In genomic region chr7:143407296-143408246, GRCh38 we compare ENCODE assay signal across 8 cellular contexts. TPM values are rescaled to one million over a fixed set of nuclear protein-coding genes. Genes with fewer than 3 reads are reported as not detected.
DNase-seq lines count a peak whose midpoint lies in the region; ATAC-seq and TF ChIP-seq lines count a peak whose summit lies in the region.

No MANE protein-coding gene starts in this region.

- no peaks in the 10 kb centered on the region for H3K36me3 ChIP-seq in heart right ventricle
- H3K36me3 ChIP-seq in liver (ENCODE audit: control insufficient read depth in 4 of 4, insufficient read depth in 3 of 4, low read depth in 1 of 4, low read length in 3 of 4): no peaks in the 10 kb centered on the region
- no peaks in the 10 kb centered on the region for H3K36me3 ChIP-seq in uterus
- no peaks in the 10 kb centered on the region for H3K36me3 ChIP-seq in WERI-Rb-1

- H3K4me1 Mint-ChIP-seq in activated naive CD4-positive, alpha-beta T cell treated with anti-CD3 and anti-CD28 coated beads, Interleukin-2, amount 50 U/mL, for 24 hours: peaks cover 89% of the 10 kb centered on the region

- H3K9me3 ChIP-seq in heart right ventricle: no peaks in the 10 kb centered on the region
- no peaks in the 10 kb centered on the region for H3K9me3 ChIP-seq in liver (ENCODE audit: control insufficient read depth in 4 of 4, low read length in 3 of 4)
- H3K9me3 ChIP-seq in uterus: no peaks in the 10 kb centered on the region
- no peaks in the 10 kb centered on the region for H3K9me3 ChIP-seq in WERI-Rb-1 (ENCODE audit: severe bottlenecking)

- ATAC-seq in Right ventricle myocardium inferior (no peak), heart right ventricle (no peak), HG03135 (IDR thresholded peaks at IDR 0.05; ENCODE audit: unreplicated experiment) (no peak)

- H3K4me3 Mint-ChIP-seq in activated naive CD4-positive, alpha-beta T cell treated with anti-CD3 and anti-CD28 coated beads, Interleukin-2, amount 50 U/mL, for 24 hours: peak overlapping the region; percentile 92

- H3K9me3 Mint-ChIP-seq in activated naive CD4-positive, alpha-beta T cell treated with anti-CD3 and anti-CD28 coated beads, Interleukin-2, amount 50 U/mL, for 24 hours: no peaks in the 10 kb centered on the region

- intact Hi-C loops in Right ventricle myocardium inferior (cut with DNase I) (no loop called here), heart right ventricle (cut with DNase I) (loop anchor here in 1 of 10 donors (5.0 kb wide), 1 partner anchor 60 kb away; no protein-coding TSS in a partner anchor), uterus (cut with DNase I; ENCODE audit: low total_unique reads) (no loop called here)

- H3K27ac Mint-ChIP-seq in activated naive CD4-positive, alpha-beta T cell treated with anti-CD3 and anti-CD28 coated beads, Interleukin-2, amount 50 U/mL, for 24 hours: peak overlapping the region; percentile 94

- no peak for TF ChIP-seq RAD21 in liver (IDR thresholded peaks at IDR 0.05)

- TF ChIP-seq POLR2A in uterus (IDR thresholded peaks at IDR 0.05): no peak

- H3K4me3 ChIP-seq in heart right ventricle: peak overlapping the region in 1 of 10 donors; percentile 47
- H3K4me3 ChIP-seq in liver (ENCODE audit: low read depth in 1 of 3, low read length in 3 of 3): peak overlapping the region; percentile 11 to 75 (median 70)
- no peak overlapping the region for H3K4me3 ChIP-seq in uterus
- H3K4me3 ChIP-seq in WERI-Rb-1 (ENCODE audit: low read depth, low read length): no peak overlapping the region

- 49 to 72% methylated on average over 13 of the region's 13 CpGs for WGBS in heart right ventricle, 2 donors
- 43% methylated on average over 13 of the region's 13 CpGs for WGBS in liver

- no peak overlapping the region for H3K9ac ChIP-seq in liver (ENCODE audit: low read depth in 1 of 2, low read length in 2 of 2)

- H3K36me3 Mint-ChIP-seq in activated naive CD4-positive, alpha-beta T cell treated with anti-CD3 and anti-CD28 coated beads, Interleukin-2, amount 50 U/mL, for 24 hours: no peaks in the 10 kb centered on the region

- H3K27ac ChIP-seq in heart right ventricle: no peak overlapping the region
- H3K27ac ChIP-seq in liver (ENCODE audit: low read depth in 1 of 2, low read length in 2 of 2): peak overlapping the region in 1 of 2 donors; percentile 45
- H3K27ac ChIP-seq in uterus: peak overlapping the region; percentile 64 to 65
- H3K27ac ChIP-seq in WERI-Rb-1: no peak overlapping the region

- H3K27me3 Mint-ChIP-seq in activated naive CD4-positive, alpha-beta T cell treated with anti-CD3 and anti-CD28 coated beads, Interleukin-2, amount 50 U/mL, for 24 hours: no peaks in the 10 kb centered on the region

- H3K4me1 ChIP-seq in heart right ventricle: peaks cover 3 to 56% (median 15%) of the 10 kb centered on the region in 9 donors
- peaks cover 6 to 45% (median 39%) of the 10 kb centered on the region in 4 donors for H3K4me1 ChIP-seq in liver (ENCODE audit: control insufficient read depth in 4 of 4, insufficient read depth in 4 of 4, low read length in 3 of 4)
- peaks cover 4 to 29% of the 10 kb centered on the region in 2 donors for H3K4me1 ChIP-seq in uterus

- H3K27me3 ChIP-seq in heart right ventricle (peaks cover 0 to 16% (median 3%) of the 10 kb centered on the region in 7 donors), liver (ENCODE audit: control insufficient read depth in 4 of 4, insufficient read depth in 4 of 4, low read length in 3 of 4) (no peaks in the 10 kb centered on the region), uterus (no peaks in the 10 kb centered on the region), WERI-Rb-1 (ENCODE audit: insufficient read depth, low read depth, severe bottlenecking) (no peaks in the 10 kb centered on the region)

- DNase-seq in Right ventricle myocardium inferior (ENCODE audit: missing footprints) (peak; percentile 49), heart right ventricle (no peak), uterus (peak in 1 of 2 donors; percentile 46), WERI-Rb-1 (no peak)
- no peak for DNase-seq in stimulated activated CD4-positive, alpha-beta T cell treated with anti-CD3 and anti-CD28 coated beads, Interleukin-2, amount 100 ng/mL, for 48 hours

- TF ChIP-seq CTCF in heart right ventricle (IDR thresholded peaks at IDR 0.05) (no peak), liver (IDR thresholded peaks at IDR 0.05; ENCODE audit: low read depth, low read length, missing input control) (no peak), uterus (IDR thresholded peaks at IDR 0.05) (no peak), WERI-Rb-1 (IDR thresholded peaks at IDR 0.05; ENCODE audit: low read depth, low read length) (no peak)

TF ChIP-seq in liver, 16 proteins besides CTCF, POLR2A, EP300 and RAD21 (continues in another document):
- TF ChIP-seq, protein P1, sequence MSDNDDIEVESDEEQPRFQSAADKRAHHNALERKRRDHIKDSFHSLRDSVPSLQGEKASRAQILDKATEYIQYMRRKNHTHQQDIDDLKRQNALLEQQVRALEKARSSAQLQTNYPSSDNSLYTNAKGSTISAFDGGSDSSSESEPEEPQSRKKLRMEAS (IDR thresholded peaks at IDR 0.05): no peak
- TF ChIP-seq YY1 (IDR thresholded peaks at IDR 0.05) (no peak), JUND (IDR thresholded peaks at IDR 0.05) (no peak), TAF1 (conservative IDR thresholded peaks at IDR 0.05) (no peak), GABPA (IDR thresholded peaks at IDR 0.05 in 1 of 2, conservative IDR thresholded peaks at IDR 0.05 in 1 of 2) (no peak), ZBTB33 (IDR thresholded peaks at IDR 0.05) (no peak), EGR1 (IDR thresholded peaks at IDR 0.05; ENCODE audit: low read depth in 2 of 2) (no peak), SP1 (IDR thresholded peaks at IDR 0.05) (no peak), HNF4G (IDR thresholded peaks at IDR 0.05) (no peak), FOXA1 (IDR thresholded peaks at IDR 0.05) (no peak), NR2F2 (IDR thresholded peaks at IDR 0.05) (no peak)
- TF ChIP-seq, protein P2, sequence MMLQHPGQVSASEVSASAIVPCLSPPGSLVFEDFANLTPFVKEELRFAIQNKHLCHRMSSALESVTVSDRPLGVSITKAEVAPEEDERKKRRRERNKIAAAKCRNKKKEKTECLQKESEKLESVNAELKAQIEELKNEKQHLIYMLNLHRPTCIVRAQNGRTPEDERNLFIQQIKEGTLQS (IDR thresholded peaks at IDR 0.05): no peak

RNA-seq across cellular contexts. Expression of gene EPHA1, which starts 1.1 kb away (rescaled TPM):
- total RNA-seq in Right ventricle myocardium inferior: not detected
- under 1 TPM in 1 of 10 donors, not detected in 9; 0.39 TPM for total RNA-seq in heart right ventricle
- polyA plus RNA-seq in heart right ventricle: under 1 TPM; 0.12 to 0.73 TPM
- 10 to 100 TPM; 12.0 to 21.0 TPM for total RNA-seq in liver
- polyA plus RNA-seq in liver: 10 to 100 TPM; 10.3 to 10.7 TPM
- total RNA-seq in uterus: 1 to 10 TPM in 3 of 4 donors, not detected in 1; 1.3 to 5.6 (median 1.9) TPM

RNA-seq across cellular contexts. Expression of gene ZYX, which starts 26.4 kb away (rescaled TPM):
- total RNA-seq in Right ventricle myocardium inferior (75.9 TPM), heart right ventricle (100 to 1,000 TPM in 2 of 10 donors, 10 to 100 TPM in 8; 48.5 to 148 (median 74.6) TPM), liver (10 to 100 TPM; 15.4 to 17.2 TPM), uterus (100 to 1,000 TPM in 2 of 4 donors, 10 to 100 TPM in 2; 46.0 to 494 (median 95.9) TPM)
- polyA plus RNA-seq in heart right ventricle (100 to 1,000 TPM in 1 of 2 donors, 10 to 100 TPM in 1; 58.9 to 152 TPM), liver (10 to 100 TPM; 15.8 to 49.7 TPM)

RNA-seq across cellular contexts. Expression of gene TAS2R60, which starts 35.7 kb away (rescaled TPM):
- total RNA-seq in Right ventricle myocardium inferior (not detected), heart right ventricle (not detected), liver (under 1 TPM in 1 of 2 donors, not detected in 1; 0.50 TPM), uterus (1 to 10 TPM in 1 of 4 donors, not detected in 3; 3.3 TPM)
- polyA plus RNA-seq in heart right ventricle (not detected), liver (not detected)

RNA-seq across cellular contexts. Expression of gene FAM131B, which starts 45.1 kb away (rescaled TPM):
- total RNA-seq in Right ventricle myocardium inferior (0.73 TPM), heart right ventricle (1 to 10 TPM in 1 of 10 donors, under 1 TPM in 8, not detected in 1; 0.07 to 1.2 (median 0.39) TPM), liver (under 1 TPM; 0.08 to 0.14 TPM), uterus (10 to 100 TPM in 1 of 4 donors, 1 to 10 TPM in 3; 1.2 to 10.6 (median 6.5) TPM)
- polyA plus RNA-seq in heart right ventricle (under 1 TPM; 0.22 to 0.37 TPM), liver (under 1 TPM in 1 of 2 donors, not detected in 1; 0.06 TPM)

Comparison
In these comparisons a context has a peak if more than half of its experiments do, and no peak if none do; other contexts are left out.
1. H3K27ac ChIP-seq: peak in uterus (2 of 2); none in heart right ventricle (0 of 10) and WERI-Rb-1 (single experiment).
2. H3K4me3 ChIP-seq: peak in liver (3 of 3); none in uterus (0 of 2) and WERI-Rb-1 (single experiment).